Comparison of ENCODE assay signal across 11 cellular contexts in genomic region chr10:69961168-69961863, GRCh38.
DNase-seq lines count a peak whose midpoint lies in the region; ATAC-seq lines count a peak whose summit lies in the region.
"Had no signal": no experiment of that assay in that cellular context is flagged by ENCODE, and none has a peak within 500 bp of the region (broad histone marks: within the 10 kb centered on the region; RNA-seq: fewer than 3 reads in every experiment).

No MANE protein-coding gene starts in this region.

- in situ Hi-C loops in ACHN (cut with HindIII; ENCODE audit: low pct_ligation_motif_present, low pct_unique_long_range_greater_than_20kb, low sequenced_read_pairs) = no loop called here

- peaks cover 2% of the 10 kb centered on the region; the same call in 1 of the 2 replicates for H3K27me3 ChIP-seq in H7 (ENCODE audit: control insufficient read depth, insufficient read depth, low read length)

- H3K4me3 ChIP-seq in H7 (ENCODE audit: insufficient read depth, low read depth, low read length) = no peak overlapping the region

- H3K36me3 ChIP-seq in H7 (replicated peaks; ENCODE audit: control insufficient read depth, insufficient read depth, low read length) = no peaks in the 10 kb centered on the region

- DNase-seq in ACHN (peak; percentile 12), H7 (peak; percentile 66), kidney tubule cell (ENCODE audit: low spot score) (peak; percentile 36), NCI-H1436 treated with DMSO at 0.1 percent for 48 hours (lab: John Stamatoyannopoulos, UW) (no peak)
- peak; percentile 36 for DNase-seq in activated CD8-positive, alpha-beta memory T cell treated with anti-CD3 and anti-CD28 coated beads, Interleukin-2, amount 50 U/mL, for 48 hours
- DNase-seq in activated CD4-positive, alpha-beta T cell treated with anti-CD3 and anti-CD28 coated beads for 4 hours = no peak
- DNase-seq: EL; naive B cell; stimulated activated CD8-positive, alpha-beta memory T cell treated with anti-CD3 and anti-CD28 coated beads, Interleukin-4, amount 100 ng/mL, for 48 hours had no signal

- ATAC-seq in HG03139 (IDR thresholded peaks at IDR 0.05; ENCODE audit: unreplicated experiment) = no peak
- no peak for ATAC-seq in HG03439 (IDR thresholded peaks at IDR 0.05; ENCODE audit: unreplicated experiment)

Comparison
In these comparisons a context has a peak if more than half of its experiments do, and no peak if none do; other contexts are left out.
1. DNase-seq: peak in ACHN (single experiment), H7 (single experiment), activated CD8-positive, alpha-beta memory T cell treated with anti-CD3 and anti-CD28 coated beads, Interleukin-2, amount 50 U/mL, for 48 hours (single experiment) and kidney tubule cell (single experiment); none in activated CD4-positive, alpha-beta T cell treated with anti-CD3 and anti-CD28 coated beads for 4 hours (0 of 2) and NCI-H1436 treated with DMSO at 0.1 percent for 48 hours (single experiment).